In the genomic region with DNA sequence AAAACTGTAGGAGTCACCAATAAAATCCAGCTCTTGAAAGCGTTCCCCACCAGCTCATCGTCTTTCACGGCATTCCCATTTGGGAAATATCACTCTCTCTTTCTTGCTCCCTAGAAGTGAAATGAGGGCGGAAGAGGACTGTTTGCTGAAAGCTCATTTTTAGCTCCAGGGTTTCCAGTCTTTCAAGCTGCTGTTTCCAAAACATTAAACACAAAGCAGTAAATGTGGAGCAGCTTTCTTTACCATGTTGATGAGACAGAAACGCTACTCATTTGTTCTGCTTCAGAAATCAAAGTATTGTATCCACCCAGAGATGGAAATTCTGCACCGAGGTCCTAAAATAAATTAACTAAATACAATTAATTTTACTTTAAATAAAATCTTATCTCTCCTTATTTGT, we compare ENCODE assay signal across 32 cellular contexts.
"Had no signal": no experiment of that assay in that cellular context is flagged by ENCODE, and none has a peak within 500 bp of the region (broad histone marks: within the 10 kb centered on the region; RNA-seq: fewer than 3 reads in every experiment).

No MANE protein-coding gene starts in this region.

- H2AFZ ChIP-seq: parathyroid adenoma had no signal

- H3K27ac Mint-ChIP-seq: activated CD4-positive, alpha-beta memory T cell treated with anti-CD3 and anti-CD28 coated beads for 36 hours; activated CD4-positive, alpha-beta T cell treated with anti-CD3 and anti-CD28 coated beads, Interleukin-2, amount 10 ng/mL, durations not matched to agents 24 days and 14 days; activated naive CD4-positive, alpha-beta T cell treated with anti-CD3 and anti-CD28 coated beads for 36 hours; activated naive CD8-positive, alpha-beta T cell treated with anti-CD3 and anti-CD28 coated beads for 36 hours; activated T-helper 1 cell treated with anti-CD3 and anti-CD28 coated beads, Interleukin-12 subunit alpha, Interleukin-12 subunit beta, Interleukin-2, Interleukin-4 antibody, amounts not matched to agents 30 ng/mL and 10 ng/mL and 1 ng/mL, durations not matched to agents 14 hours and 24 hours and 36 hours; endodermal cell; mesothelial cell of epicardium; T-helper 1 cell treated with Interleukin-12 subunit alpha and Interleukin-12 subunit beta and Interleukin-4 antibody, amounts not matched to agents 30 μg/mL and 1 μg/mL, for 36 hours; type B pancreatic cell had no signal

- H3K27me3 ChIP-seq: adrenal gland, brain microvascular endothelial cell, vagina had no signal

- H3K9me3 Mint-ChIP-seq: type B pancreatic cell had no signal

- H3K27me3 Mint-ChIP-seq: activated CD4-positive, alpha-beta memory T cell treated with anti-CD3 and anti-CD28 coated beads for 36 hours; activated naive CD8-positive, alpha-beta T cell treated with anti-CD3 and anti-CD28 coated beads for 36 hours had no signal

- H3K4me1 Mint-ChIP-seq: mesothelial cell of epicardium had no signal

- H3K79me2 ChIP-seq: parathyroid adenoma had no signal

- H3K4me1 ChIP-seq: esophagus muscularis mucosa, foreskin keratinocyte, parathyroid adenoma, vagina had no signal

- H3K9me3 ChIP-seq: adrenal gland, thoracic aorta, vagina had no signal

- H3K36me3 ChIP-seq: adrenal gland, brain microvascular endothelial cell, esophagus muscularis mucosa, thoracic aorta, vagina, WERI-Rb-1 had no signal

- H3K4me3 Mint-ChIP-seq: activated CD4-positive, alpha-beta memory T cell treated with anti-CD3 and anti-CD28 coated beads for 36 hours; activated CD4-positive, alpha-beta T cell treated with anti-CD3 and anti-CD28 coated beads, Interleukin-2, amount 10 ng/mL, durations not matched to agents 24 days and 14 days; activated naive CD4-positive, alpha-beta T cell treated with anti-CD3 and anti-CD28 coated beads for 36 hours; activated naive CD8-positive, alpha-beta T cell treated with anti-CD3 and anti-CD28 coated beads for 36 hours; activated T-helper 1 cell treated with anti-CD3 and anti-CD28 coated beads, Interleukin-12 subunit alpha, Interleukin-12 subunit beta, Interleukin-2, Interleukin-4 antibody, amounts not matched to agents 30 ng/mL and 10 ng/mL and 1 ng/mL, durations not matched to agents 14 hours and 24 hours and 36 hours; endodermal cell; mesothelial cell of epicardium; naive B cell; neural crest cell; T-helper 1 cell treated with Interleukin-12 subunit alpha and Interleukin-12 subunit beta and Interleukin-4 antibody, amounts not matched to agents 30 μg/mL and 1 μg/mL, for 36 hours; type B pancreatic cell had no signal

- H3K9ac ChIP-seq: parathyroid adenoma had no signal

- H3K4me3 ChIP-seq: adrenal gland, esophagus muscularis mucosa, thoracic aorta, vagina had no signal

- DNase-seq: activated CD4-positive, alpha-beta memory T cell treated with anti-CD3 and anti-CD28 coated beads for 36 hours; activated CD4-positive, alpha-beta T cell treated with anti-CD3 and anti-CD28 coated beads, Interleukin-2, amount 10 ng/mL, durations not matched to agents 24 days and 14 days; activated CD8-positive, alpha-beta memory T cell treated with anti-CD3 and anti-CD28 coated beads, Interleukin-2, amount 50 U/mL, for 4 hours; activated effector memory CD4-positive, alpha-beta T cell treated with anti-CD3 and anti-CD28 coated beads, Interleukin-2, amount 50 U/mL, for 16 hours; activated naive CD4-positive, alpha-beta T cell treated with anti-CD3 and anti-CD28 coated beads for 36 hours; activated naive CD8-positive, alpha-beta T cell treated with anti-CD3 and anti-CD28 coated beads for 36 hours; activated T-cell treated with anti-CD3 and anti-CD28 coated beads, Interleukin-2, amount 50 U/mL, for 1 hour; aorta; brain microvascular endothelial cell; cortex of kidney; foreskin keratinocyte; islet precursor cell; left cardiac atrium; naive B cell; occipital lobe; right cardiac atrium; stimulated activated CD4-positive, alpha-beta T cell treated with anti-CD3 and anti-CD28 coated beads, Interleukin-12 subunit alpha, Interleukin-12 subunit beta, amount 100 ng/mL, for 4 hours; stimulated activated CD4-positive, alpha-beta T cell treated with anti-CD3 and anti-CD28 coated beads, Interleukin-4, amount 100 ng/mL, for 1 hour; stimulated activated naive CD8-positive, alpha-beta T cell treated with anti-CD3 and anti-CD28 coated beads, Interleukin-15, Interleukin-2, amounts not matched to agents 100 U/mL and 50 U/mL, for 24 hours; T1000; WERI-Rb-1 had no signal

- H3K27ac ChIP-seq: adrenal gland, brain microvascular endothelial cell, esophagus muscularis mucosa, foreskin keratinocyte, parathyroid adenoma, thoracic aorta, vagina, WERI-Rb-1 had no signal

- H3K36me3 Mint-ChIP-seq: activated CD4-positive, alpha-beta memory T cell treated with anti-CD3 and anti-CD28 coated beads for 36 hours; activated naive CD8-positive, alpha-beta T cell treated with anti-CD3 and anti-CD28 coated beads for 36 hours; mesothelial cell of epicardium; type B pancreatic cell had no signal
